Comparison of ENCODE assay signal across 1 cellular context in the genomic region with DNA sequence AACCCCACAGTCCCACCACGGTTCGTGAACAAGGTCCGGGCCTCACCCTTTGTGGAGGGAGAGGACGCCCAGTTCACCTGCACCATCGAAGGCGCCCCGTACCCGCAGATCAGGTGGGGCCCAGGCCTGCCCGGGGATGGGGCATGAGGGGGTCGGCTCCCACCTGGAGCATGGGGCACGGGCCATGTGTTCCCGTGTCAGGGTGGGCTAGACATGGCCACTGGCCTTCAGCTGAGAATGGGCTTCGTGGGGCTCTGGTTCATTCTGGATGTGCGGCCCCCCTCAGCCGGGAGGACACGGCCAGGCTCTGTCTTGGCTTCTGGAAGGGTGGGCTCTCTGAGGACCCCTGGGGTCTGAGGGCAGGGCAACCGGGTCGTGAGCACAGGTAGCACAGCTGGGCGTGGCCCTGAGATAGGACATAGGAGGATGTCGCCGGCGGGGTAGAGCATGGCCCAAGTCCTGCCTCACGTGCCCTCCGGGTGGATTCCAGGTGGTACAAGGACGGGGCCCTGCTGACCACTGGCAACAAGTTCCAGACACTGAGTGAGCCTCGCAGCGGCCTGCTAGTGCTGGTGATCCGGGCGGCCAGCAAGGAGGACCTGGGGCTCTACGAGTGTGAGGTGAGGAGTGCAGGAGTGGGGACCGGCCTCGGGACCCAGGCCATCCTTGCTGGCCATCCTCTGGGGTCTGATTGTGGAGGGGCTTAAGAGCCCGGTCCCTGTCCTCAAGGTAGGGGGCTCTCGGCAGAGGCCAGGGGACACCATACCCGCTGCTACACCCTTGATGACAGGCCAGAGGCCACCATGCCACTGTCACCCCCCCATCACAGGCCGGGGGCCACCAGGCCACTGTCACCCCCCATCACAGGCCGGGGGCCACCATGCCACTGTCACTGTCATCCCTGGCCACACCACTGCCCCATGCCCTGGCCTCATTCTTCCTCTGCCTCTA.
TF ChIP-seq lines count a peak whose summit lies in the region.

No MANE protein-coding gene starts in this region.

TF ChIP-seq in HepG2, 621 proteins besides CTCF, POLR2A, EP300 and RAD21:
- TF ChIP-seq ZNF33B (CRISPR knock-in tag; IDR thresholded peaks at IDR 0.05) (no peak), PHF21A (CRISPR knock-in tag; IDR thresholded peaks at IDR 0.05) (no peak), MTERF4 (CRISPR knock-in tag; IDR thresholded peaks at IDR 0.05) (no peak), BRCA1 (CRISPR knock-in tag; IDR thresholded peaks at IDR 0.05) (no peak), TBX2 (CRISPR knock-in tag; IDR thresholded peaks at IDR 0.05; ENCODE audit: borderline replicate concordance) (no peak), HNF4G (IDR thresholded peaks at IDR 0.05; ENCODE audit: borderline replicate concordance, low read depth, low read length) (no peak), HNF4G (CRISPR knock-in tag; IDR thresholded peaks at IDR 0.05; ENCODE audit: borderline replicate concordance, low read depth) (no peak), HDAC2 (CRISPR knock-in tag; IDR thresholded peaks at IDR 0.05) (no peak), DNMT3B (CRISPR knock-in tag; conservative IDR thresholded peaks at IDR 0.05) (no peak), HDAC1 (CRISPR knock-in tag; IDR thresholded peaks at IDR 0.05) (no peak), ZNF468 (CRISPR knock-in tag; IDR thresholded peaks at IDR 0.05) (no peak), ZNF12 (CRISPR knock-in tag; IDR thresholded peaks at IDR 0.05) (no peak), HDAC6 (IDR thresholded peaks at IDR 0.05; ENCODE audit: low read depth, low read length) (no peak), ZNF597 (CRISPR knock-in tag; IDR thresholded peaks at IDR 0.05) (no peak), ZNF556 (CRISPR knock-in tag; IDR thresholded peaks at IDR 0.05; ENCODE audit: borderline replicate concordance) (no peak), ARNTL (CRISPR knock-in tag; IDR thresholded peaks at IDR 0.05) (no peak), IRF2 (CRISPR knock-in tag; IDR thresholded peaks at IDR 0.05) (no peak), CREM (IDR thresholded peaks at IDR 0.05) (no peak), CREM (CRISPR knock-in tag; IDR thresholded peaks at IDR 0.05) (no peak), DPF2 (CRISPR knock-in tag; IDR thresholded peaks at IDR 0.05; ENCODE audit: borderline replicate concordance, low read depth) (no peak)
- TF ChIP-seq, protein P1, sequence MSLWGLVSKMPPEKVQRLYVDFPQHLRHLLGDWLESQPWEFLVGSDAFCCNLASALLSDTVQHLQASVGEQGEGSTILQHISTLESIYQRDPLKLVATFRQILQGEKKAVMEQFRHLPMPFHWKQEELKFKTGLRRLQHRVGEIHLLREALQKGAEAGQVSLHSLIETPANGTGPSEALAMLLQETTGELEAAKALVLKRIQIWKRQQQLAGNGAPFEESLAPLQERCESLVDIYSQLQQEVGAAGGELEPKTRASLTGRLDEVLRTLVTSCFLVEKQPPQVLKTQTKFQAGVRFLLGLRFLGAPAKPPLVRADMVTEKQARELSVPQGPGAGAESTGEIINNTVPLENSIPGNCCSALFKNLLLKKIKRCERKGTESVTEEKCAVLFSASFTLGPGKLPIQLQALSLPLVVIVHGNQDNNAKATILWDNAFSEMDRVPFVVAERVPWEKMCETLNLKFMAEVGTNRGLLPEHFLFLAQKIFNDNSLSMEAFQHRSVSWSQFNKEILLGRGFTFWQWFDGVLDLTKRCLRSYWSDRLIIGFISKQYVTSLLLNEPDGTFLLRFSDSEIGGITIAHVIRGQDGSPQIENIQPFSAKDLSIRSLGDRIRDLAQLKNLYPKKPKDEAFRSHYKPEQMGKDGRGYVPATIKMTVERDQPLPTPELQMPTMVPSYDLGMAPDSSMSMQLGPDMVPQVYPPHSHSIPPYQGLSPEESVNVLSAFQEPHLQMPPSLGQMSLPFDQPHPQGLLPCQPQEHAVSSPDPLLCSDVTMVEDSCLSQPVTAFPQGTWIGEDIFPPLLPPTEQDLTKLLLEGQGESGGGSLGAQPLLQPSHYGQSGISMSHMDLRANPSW (CRISPR knock-in tag; IDR thresholded peaks at IDR 0.05; ENCODE audit: borderline replicate concordance), result no peak
- TF ChIP-seq, protein P2, sequence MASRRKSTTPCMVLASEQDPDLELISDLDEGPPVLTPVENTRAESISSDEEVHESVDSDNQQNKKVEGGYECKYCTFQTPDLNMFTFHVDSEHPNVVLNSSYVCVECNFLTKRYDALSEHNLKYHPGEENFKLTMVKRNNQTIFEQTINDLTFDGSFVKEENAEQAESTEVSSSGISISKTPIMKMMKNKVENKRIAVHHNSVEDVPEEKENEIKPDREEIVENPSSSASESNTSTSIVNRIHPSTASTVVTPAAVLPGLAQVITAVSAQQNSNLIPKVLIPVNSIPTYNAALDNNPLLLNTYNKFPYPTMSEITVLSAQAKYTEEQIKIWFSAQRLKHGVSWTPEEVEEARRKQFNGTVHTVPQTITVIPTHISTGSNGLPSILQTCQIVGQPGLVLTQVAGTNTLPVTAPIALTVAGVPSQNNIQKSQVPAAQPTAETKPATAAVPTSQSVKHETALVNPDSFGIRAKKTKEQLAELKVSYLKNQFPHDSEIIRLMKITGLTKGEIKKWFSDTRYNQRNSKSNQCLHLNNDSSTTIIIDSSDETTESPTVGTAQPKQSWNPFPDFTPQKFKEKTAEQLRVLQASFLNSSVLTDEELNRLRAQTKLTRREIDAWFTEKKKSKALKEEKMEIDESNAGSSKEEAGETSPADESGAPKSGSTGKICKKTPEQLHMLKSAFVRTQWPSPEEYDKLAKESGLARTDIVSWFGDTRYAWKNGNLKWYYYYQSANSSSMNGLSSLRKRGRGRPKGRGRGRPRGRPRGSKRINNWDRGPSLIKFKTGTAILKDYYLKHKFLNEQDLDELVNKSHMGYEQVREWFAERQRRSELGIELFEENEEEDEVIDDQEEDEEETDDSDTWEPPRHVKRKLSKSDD (CRISPR knock-in tag; IDR thresholded peaks at IDR 0.05; ENCODE audit: low read depth), result no peak
